In genomic region chr5:61329729-61330128, GRCh38 we compare ENCODE assay signal across 8 cellular contexts. TPM values are rescaled to one million over a fixed set of nuclear protein-coding genes. Genes with fewer than 3 reads are reported as not detected.
DNase-seq lines count a peak whose midpoint lies in the region; ATAC-seq and TF ChIP-seq lines count a peak whose summit lies in the region.

No MANE protein-coding gene starts in this region.

- DNase-seq in CD1c-positive myeloid dendritic cell (ENCODE audit: extremely low spot score) (peak; percentile 49), LNCaP clone FGC (ENCODE audit: low read depth) (no peak), body of pancreas (no peak), HPDE6-E6E7 (ENCODE audit: extremely low spot score) (no peak), NCI-H345 (lab: John Stamatoyannopoulos, UW) (no peak)

- 35 to 38% methylated on average over 8 of the region's 8 CpGs for WGBS in body of pancreas, 2 donors

- H3K36me3 ChIP-seq in body of pancreas (replicated peaks in 1 of 2; ENCODE audit: insufficient read depth in 1 of 2, low read depth in 2 of 2), result no peaks in the 10 kb centered on the region
- no peaks in the 10 kb centered on the region for H3K36me3 ChIP-seq in mucosa of stomach (ENCODE audit: control insufficient read depth, insufficient read depth, low read length)

- peak overlapping the region; percentile 92 for H3K9ac ChIP-seq in mucosa of stomach (ENCODE audit: low read length)

- H3K9me3 ChIP-seq in body of pancreas, result no peaks in the 10 kb centered on the region
- no peaks in the 10 kb centered on the region for H3K9me3 ChIP-seq in mucosa of stomach (ENCODE audit: control insufficient read depth, low read length)

- no peaks in the 10 kb centered on the region for H3K27me3 ChIP-seq in body of pancreas
- no peaks in the 10 kb centered on the region for H3K27me3 ChIP-seq in mucosa of stomach (ENCODE audit: control insufficient read depth, insufficient read depth, low read length)

- TF ChIP-seq CTCF in LNCaP clone FGC (IDR thresholded peaks at IDR 0.05; ENCODE audit: control insufficient read depth, extremely low read depth, insufficient read depth) (no peak), body of pancreas (IDR thresholded peaks at IDR 0.05) (no peak)

- intact Hi-C loops in body of pancreas (cut with DNase I), result loop anchor here (10.0 kb wide), 3 partner anchors 75 to 325 kb away; partner anchors contain the start of gene SMIM15

- H3K4me3 ChIP-seq in LNCaP clone FGC (ENCODE audit: low read depth, low read length) (peak overlapping the region; percentile 77), body of pancreas (no peak overlapping the region), mucosa of stomach (ENCODE audit: low read length) (no peak overlapping the region)

- H3K27ac ChIP-seq in body of pancreas, result peak overlapping the region; percentile 3 to 99 (median 92)

- no peak for ATAC-seq in body of pancreas
- ATAC-seq in GM19023 (IDR thresholded peaks at IDR 0.05; ENCODE audit: unreplicated experiment), result no peak
- ATAC-seq in HG03135 (IDR thresholded peaks at IDR 0.05; ENCODE audit: unreplicated experiment), result no peak

- H3K4me1 ChIP-seq in body of pancreas (peaks cover 25% of the 10 kb centered on the region), mucosa of stomach (ENCODE audit: control insufficient read depth, insufficient read depth, low read length) (peaks cover 31% of the 10 kb centered on the region)

- TF ChIP-seq POLR2A in body of pancreas (IDR thresholded peaks at IDR 0.05), result no peak

RNA-seq across cellular contexts. Expression of gene ZSWIM6, which starts 2.3 kb away (rescaled TPM):
- total RNA-seq in body of pancreas, result 1 to 10 TPM; 5.9 to 8.8 TPM
